In genomic region chr2:239136203-239136602, GRCh38 we compare ENCODE assay signal across 21 cellular contexts.
"Had no signal": no experiment of that assay in that cellular context is flagged by ENCODE, and none has a peak within 500 bp of the region (broad histone marks: within the 10 kb centered on the region; RNA-seq: fewer than 3 reads in every experiment).

No MANE protein-coding gene starts in this region.

- H3K9ac ChIP-seq: SK-N-SH had no signal

- H3K4me2 ChIP-seq: SK-N-SH had no signal

- FAIRE-seq: RCC 7860 had no signal

- DNase-seq: KBM-7, NCI-H1092, NCI-H1105 treated with DMSO at 0.1 percent for 48 hours, NCI-H1417 treated with DMSO at 0.1 percent for 48 hours, NCI-H146, NCI-H187, NCI-H2029, NCI-H2081 treated with DMSO at 0.1 percent for 48 hours, NCI-H2171, NCI-H226, NCI-H446, NCI-H510A, NCI-H524 treated with DMSO at 0.1 percent for 48 hours, NCI-H69, NCI-H774, RPMI8226, SIG-M5, SK-N-SH, SW 1271 had no signal

- H3K9me3 ChIP-seq: SK-N-SH had no signal

- H3K4me3 Mint-ChIP-seq: IgD-negative memory B cell had no signal

- H3K27ac Mint-ChIP-seq: IgD-negative memory B cell had no signal

- H3K27me3 Mint-ChIP-seq: IgD-negative memory B cell had no signal

- H3K4me1 Mint-ChIP-seq: IgD-negative memory B cell had no signal
